ENCODE assay signal across 1 cellular context in genomic region chr3:9749663-9750555, GRCh38.
TF ChIP-seq lines count a peak whose summit lies in the region.

TSS of gene OGG1 (plus strand) at chr3:9749952. CDS start at chr3:9750287, 335 bp downstream.

TF ChIP-seq in HepG2, 621 proteins besides CTCF, POLR2A, EP300 and RAD21 (continued from another document and continues in another):
- no peak for TF ChIP-seq ZBTB4 (CRISPR knock-in tag; IDR thresholded peaks at IDR 0.05; ENCODE audit: borderline replicate concordance)
- no peak for TF ChIP-seq HNF4G (IDR thresholded peaks at IDR 0.05; ENCODE audit: borderline replicate concordance, low read depth, low read length)
- TF ChIP-seq HNF4G (CRISPR knock-in tag; IDR thresholded peaks at IDR 0.05; ENCODE audit: borderline replicate concordance, low read depth): peak; percentile 46; the same call in 1 of the 2 replicates
- peak; percentile 64; the same call in 1 of the 2 replicates for TF ChIP-seq ZSCAN21 (CRISPR knock-in tag; IDR thresholded peaks at IDR 0.05; ENCODE audit: borderline replicate concordance)
- 0 out of 2 replicates have a peak, but pooled peaks have one; percentile 59 for TF ChIP-seq MEIS2 (CRISPR knock-in tag; IDR thresholded peaks at IDR 0.05)
- no peak for TF ChIP-seq ZNF160 (CRISPR knock-in tag; IDR thresholded peaks at IDR 0.05)
- no peak for TF ChIP-seq SSRP1 (CRISPR knock-in tag; IDR thresholded peaks at IDR 0.05)
- TF ChIP-seq ZNF335 (CRISPR knock-in tag; IDR thresholded peaks at IDR 0.05): no peak
- TF ChIP-seq ZFYVE20 (CRISPR knock-in tag; IDR thresholded peaks at IDR 0.05; ENCODE audit: borderline replicate concordance, low read depth): no peak
- peak; percentile 42; the same call in 1 of the 2 replicates for TF ChIP-seq SMYD3 (CRISPR knock-in tag; IDR thresholded peaks at IDR 0.05)
- TF ChIP-seq NR2C2 (CRISPR knock-in tag; IDR thresholded peaks at IDR 0.05; ENCODE audit: borderline replicate concordance): peak; percentile 67
- peak; percentile 88 for TF ChIP-seq ZFX (CRISPR knock-in tag; IDR thresholded peaks at IDR 0.05; ENCODE audit: low read depth)
- no peak for TF ChIP-seq IKZF1 (IDR thresholded peaks at IDR 0.05)
- no peak for TF ChIP-seq ZNF513 (CRISPR knock-in tag; conservative IDR thresholded peaks at IDR 0.05)
- TF ChIP-seq PHF5A (CRISPR knock-in tag; IDR thresholded peaks at IDR 0.05; ENCODE audit: low read depth, unreplicated experiment): peak; percentile 27
- TF ChIP-seq ZNF709 (CRISPR knock-in tag; IDR thresholded peaks at IDR 0.05): no peak
- TF ChIP-seq ZNF343 (CRISPR knock-in tag; IDR thresholded peaks at IDR 0.05): peak; percentile 73; the same call in 1 of the 2 replicates
- TF ChIP-seq KDM5A (IDR thresholded peaks at IDR 0.05; ENCODE audit: borderline replicate concordance, low read length): peak; percentile 62; the same call in 1 of the 2 replicates
- TF ChIP-seq KLF9 (CRISPR knock-in tag; IDR thresholded peaks at IDR 0.05; ENCODE audit: low read depth): no peak
- no peak for TF ChIP-seq MLX (CRISPR knock-in tag; IDR thresholded peaks at IDR 0.05)
- TF ChIP-seq ZNF143 (CRISPR knock-in tag; IDR thresholded peaks at IDR 0.05): no peak; the same call in 1 of the 2 replicates
- TF ChIP-seq ATRX (CRISPR knock-in tag; IDR thresholded peaks at IDR 0.05; ENCODE audit: borderline replicate concordance): no peak
- 0 out of 2 replicates have a peak, but pooled peaks have one; percentile 6 for TF ChIP-seq HNF4A (CRISPR knock-in tag; IDR thresholded peaks at IDR 0.05)
- no peak for TF ChIP-seq NONO (IDR thresholded peaks at IDR 0.05)
- TF ChIP-seq NONO (CRISPR knock-in tag; conservative IDR thresholded peaks at IDR 0.05): peak; percentile 37; the same call in 1 of the 2 replicates
- TF ChIP-seq ZNF33A (CRISPR knock-in tag; IDR thresholded peaks at IDR 0.05; ENCODE audit: borderline replicate concordance): no peak
- no peak for TF ChIP-seq ZNF724P (CRISPR knock-in tag; IDR thresholded peaks at IDR 0.05; ENCODE audit: borderline replicate concordance)
- TF ChIP-seq ZNF501 (CRISPR knock-in tag; IDR thresholded peaks at IDR 0.05): peak; percentile 56; the same call in 1 of the 2 replicates
- peak; percentile 39; the same call in 1 of the 2 replicates for TF ChIP-seq ZNF614 (CRISPR knock-in tag; IDR thresholded peaks at IDR 0.05; ENCODE audit: borderline replicate concordance)
- no peak for TF ChIP-seq ZNF180 (CRISPR knock-in tag; IDR thresholded peaks at IDR 0.05; ENCODE audit: borderline replicate concordance, low read depth)
- TF ChIP-seq ZNF44 (CRISPR knock-in tag; IDR thresholded peaks at IDR 0.05): no peak; the same call in 1 of the 2 replicates
- TF ChIP-seq ATF1 (CRISPR knock-in tag; IDR thresholded peaks at IDR 0.05): no peak
- no peak; the same call in 1 of the 2 replicates for TF ChIP-seq ZNF563 (CRISPR knock-in tag; IDR thresholded peaks at IDR 0.05)
- peak; percentile 52; the same call in 1 of the 2 replicates for TF ChIP-seq ZNF772 (CRISPR knock-in tag; IDR thresholded peaks at IDR 0.05)
- no peak for TF ChIP-seq PLRG1 (conservative IDR thresholded peaks at IDR 0.05)
- TF ChIP-seq SP1 (IDR thresholded peaks at IDR 0.05): no peak
- TF ChIP-seq SP1 (CRISPR knock-in tag; IDR thresholded peaks at IDR 0.05): peak; percentile 41; the same call in 1 of the 2 replicates
- TF ChIP-seq LRRFIP1 (CRISPR knock-in tag; conservative IDR thresholded peaks at IDR 0.05): no peak
- no peak for TF ChIP-seq NFE2 (CRISPR knock-in tag; IDR thresholded peaks at IDR 0.05)
- TF ChIP-seq PRPF4 (IDR thresholded peaks at IDR 0.05; ENCODE audit: low read depth, low read length, poor library complexity, severe bottlenecking): no peak
- no peak for TF ChIP-seq PREB (CRISPR knock-in tag; IDR thresholded peaks at IDR 0.05)
- no peak for TF ChIP-seq MLXIP (CRISPR knock-in tag; IDR thresholded peaks at IDR 0.05; ENCODE audit: borderline replicate concordance)
- no peak for TF ChIP-seq ZSCAN31 (CRISPR knock-in tag; IDR thresholded peaks at IDR 0.05; ENCODE audit: low read depth)
- 0 out of 2 replicates have a peak, but pooled peaks have one; percentile 21 for TF ChIP-seq KDM5B (CRISPR knock-in tag; IDR thresholded peaks at IDR 0.05; ENCODE audit: borderline replicate concordance)
- TF ChIP-seq MTF2 (CRISPR knock-in tag; IDR thresholded peaks at IDR 0.05; ENCODE audit: borderline replicate concordance): no peak
- 0 out of 2 replicates have a peak, but pooled peaks have one; percentile 71 for TF ChIP-seq RFXAP (CRISPR knock-in tag; IDR thresholded peaks at IDR 0.05; ENCODE audit: borderline replicate concordance)
- TF ChIP-seq TP53 (CRISPR knock-in tag; conservative IDR thresholded peaks at IDR 0.05): no peak
- TF ChIP-seq REPIN1 (CRISPR knock-in tag; IDR thresholded peaks at IDR 0.05; ENCODE audit: borderline replicate concordance, low read depth): 0 out of 2 replicates have a peak, but pooled peaks have one; percentile 33
- no peak for TF ChIP-seq ARID2 (CRISPR knock-in tag; IDR thresholded peaks at IDR 0.05; ENCODE audit: borderline replicate concordance)
- no peak for TF ChIP-seq PBX3 (CRISPR knock-in tag; IDR thresholded peaks at IDR 0.05; ENCODE audit: borderline replicate concordance)
- no peak for TF ChIP-seq ZNF564 (CRISPR knock-in tag; IDR thresholded peaks at IDR 0.05)
- TF ChIP-seq ZNF704 (CRISPR knock-in tag; IDR thresholded peaks at IDR 0.05; ENCODE audit: borderline replicate concordance): 0 out of 2 replicates have a peak, but pooled peaks have one; percentile 20
- no peak for TF ChIP-seq ZNF24 (IDR thresholded peaks at IDR 0.05)
- no peak for TF ChIP-seq ZNF10 (CRISPR knock-in tag; IDR thresholded peaks at IDR 0.05; ENCODE audit: borderline replicate concordance, low read depth)
- TF ChIP-seq ZNF615 (CRISPR knock-in tag; IDR thresholded peaks at IDR 0.05; ENCODE audit: borderline replicate concordance): no peak
- no peak for TF ChIP-seq TEAD2 (CRISPR knock-in tag; IDR thresholded peaks at IDR 0.05)
- no peak for TF ChIP-seq ZNF549 (CRISPR knock-in tag; IDR thresholded peaks at IDR 0.05)
- peak; percentile 95 for TF ChIP-seq GABPB1 (CRISPR knock-in tag; IDR thresholded peaks at IDR 0.05)
- no peak; the same call in 1 of the 2 replicates for TF ChIP-seq ZNF552 (CRISPR knock-in tag; IDR thresholded peaks at IDR 0.05; ENCODE audit: borderline replicate concordance)
